ENCODE assay signal across 12 cellular contexts in the genomic region with DNA sequence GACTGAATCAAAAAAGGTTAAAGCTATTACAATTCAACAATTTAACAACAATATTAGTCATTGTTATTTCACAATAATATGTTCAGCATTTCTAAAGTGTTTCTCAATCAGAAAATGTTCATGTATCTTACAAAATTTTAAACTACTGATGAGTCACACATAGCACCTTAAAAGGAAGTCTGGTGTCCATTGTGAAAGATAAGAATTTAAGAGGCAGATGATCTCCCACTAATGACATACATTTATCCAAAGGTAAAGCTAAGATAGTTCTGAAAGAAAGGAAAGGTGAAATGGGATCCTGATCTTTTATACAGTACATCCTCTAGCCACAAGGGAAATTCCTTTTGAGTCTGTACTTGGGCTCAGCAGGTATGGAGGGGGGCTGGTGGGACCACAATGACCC.
DNase-seq lines count a peak whose midpoint lies in the region; ATAC-seq and TF ChIP-seq lines count a peak whose summit lies in the region.
"Had no signal": no experiment of that assay in that cellular context is flagged by ENCODE, and none has a peak within 500 bp of the region (broad histone marks: within the 10 kb centered on the region; RNA-seq: fewer than 3 reads in every experiment).

No MANE protein-coding gene starts in this region.

- peak overlapping the region; percentile 48 for H2BK120ac ChIP-seq in trophoblast cell (ENCODE audit: insufficient read depth, low read length, poor library complexity)

- intact Hi-C loops in CD4-positive, alpha-beta T cell (cut with DNase I, micrococcal nuclease), result no loop called here

- H2AK5ac ChIP-seq in trophoblast cell (ENCODE audit: low read length), result no peak overlapping the region

- H2BK5ac ChIP-seq in trophoblast cell (ENCODE audit: low read depth, low read length, poor library complexity), result peak overlapping the region; percentile 18

- ATAC-seq in CD4-positive, alpha-beta T cell (ENCODE audit: poor library complexity), result no peak

- H3K79me2 ChIP-seq in trophoblast cell (ENCODE audit: control insufficient read depth, insufficient read depth, low read length, poor library complexity), result peaks cover 3% of the 10 kb centered on the region

- H3K79me1 ChIP-seq in trophoblast cell (ENCODE audit: low read length), result peaks cover 26% of the 10 kb centered on the region

- no peak overlapping the region for H3K23ac ChIP-seq in trophoblast cell (ENCODE audit: low read length)

- H3K9me3 ChIP-seq in CD4-positive, alpha-beta T cell (ENCODE audit: control insufficient read depth, low read length), result no peaks in the 10 kb centered on the region
- H3K9me3 ChIP-seq in trophoblast cell (ENCODE audit: insufficient read depth, low read depth, low read length), result no peaks in the 10 kb centered on the region
- H3K9me3 ChIP-seq: psoas muscle had no signal

- H3K36me3 Mint-ChIP-seq in CD4-positive, alpha-beta T cell (ENCODE audit: low read depth), result peaks cover 45% of the 10 kb centered on the region
- no peaks in the 10 kb centered on the region for H3K36me3 Mint-ChIP-seq in immature natural killer cell

- H4K12ac ChIP-seq in trophoblast cell (ENCODE audit: low read depth, low read length), result no peak overlapping the region

- POLR2A ChIA-PET in CD4-positive, alpha-beta T cell (lab: Charles Lee), result no interaction called here

- H3K27ac ChIP-seq in CD4-positive, alpha-beta T cell (ENCODE audit: low read depth, low read length), result no peak overlapping the region
- H3K27ac ChIP-seq in trophoblast cell (ENCODE audit: low read depth, low read length), result peak overlapping the region; percentile 94
- H3K27ac ChIP-seq: psoas muscle had no signal

- no peak overlapping the region for H4K8ac ChIP-seq in trophoblast cell (ENCODE audit: low read depth, low read length)

- TF ChIP-seq CTCF in CD4-positive, alpha-beta T cell (IDR thresholded peaks at IDR 0.05), result no peak
- TF ChIP-seq CTCF in epithelial cell of proximal tubule (conservative IDR thresholded peaks at IDR 0.05; ENCODE audit: low read depth, low read length), result no peak

- no peak overlapping the region for H3K9ac ChIP-seq in trophoblast cell (ENCODE audit: low read length)

- no peaks in the 10 kb centered on the region for H3K27me3 Mint-ChIP-seq in CD4-positive, alpha-beta T cell
- H3K27me3 Mint-ChIP-seq in immature natural killer cell (ENCODE audit: low read depth in 3 of 3), result no peaks in the 10 kb centered on the region

- H3K9me3 Mint-ChIP-seq in CD4-positive, alpha-beta T cell, result peaks cover 2% of the 10 kb centered on the region
- H3K9me3 Mint-ChIP-seq in immature natural killer cell, result no peaks in the 10 kb centered on the region

- no peaks in the 10 kb centered on the region for H3K27me3 ChIP-seq in CD4-positive, alpha-beta T cell (ENCODE audit: control insufficient read depth, insufficient read depth, low read length)
- H3K27me3 ChIP-seq in trophoblast cell (ENCODE audit: insufficient read depth, low read length), result no peaks in the 10 kb centered on the region
- H3K27me3 ChIP-seq: dorsolateral prefrontal cortex had no signal

- CTCF ChIA-PET in CD4-positive, alpha-beta T cell (lab: Charles Lee), result interaction anchor here (1.5 kb wide), 1 partner anchor 80 kb away, joined by 9 read pairs; a partner anchor contains a TSS

- H2AFZ ChIP-seq in trophoblast cell (ENCODE audit: insufficient read depth, low read length, poor library complexity), result no peak overlapping the region

- H3K4me3 Mint-ChIP-seq in CD4-positive, alpha-beta T cell, result no peak overlapping the region
- H3K4me3 Mint-ChIP-seq in immature natural killer cell, result no peak overlapping the region

- peaks cover 20 to 33% of the 10 kb centered on the region in 2 experiments for H3K4me1 ChIP-seq in trophoblast cell (ENCODE audit: control insufficient read depth in 1 of 2, insufficient read depth in 2 of 2, low read length in 2 of 2)

- no peak for DNase-seq in CD4-positive, alpha-beta T cell
- DNase-seq in OCI-M1 (lab: John Stamatoyannopoulos, UW) (peak; percentile 46), epithelial cell of proximal tubule (ENCODE audit: low read depth) (peak; percentile 89), trophoblast cell (peak; percentile 50 to 93), NCI-H1436 (lab: John Stamatoyannopoulos, UW) (no peak), immature natural killer cell (no peak), T-helper 9 cell (no peak), H4 (ENCODE audit: low spot score) (no peak)
- DNase-seq: dorsolateral prefrontal cortex, MM.1S, psoas muscle, T1000 had no signal

- peak overlapping the region; percentile 8 for H3K4ac ChIP-seq in trophoblast cell (ENCODE audit: low read depth, low read length)

- peak overlapping the region; percentile 83 for H3K27ac Mint-ChIP-seq in CD4-positive, alpha-beta T cell
- H3K27ac Mint-ChIP-seq in immature natural killer cell, result peak overlapping the region in 3 of 6 donors; percentile 37 to 65 (median 51)

- no peak overlapping the region for H3K4me3 ChIP-seq in epithelial cell of proximal tubule (ENCODE audit: low read depth, low read length)
- no peak overlapping the region for H3K4me3 ChIP-seq in trophoblast cell (ENCODE audit: low read depth, low read length)
- H3K4me3 ChIP-seq: dorsolateral prefrontal cortex, psoas muscle had no signal

- peak overlapping the region; percentile 21 for H2BK12ac ChIP-seq in trophoblast cell (ENCODE audit: low read length)

- no peak overlapping the region for H3K4me2 ChIP-seq in trophoblast cell (ENCODE audit: low read length)

- peaks cover 95% of the 10 kb centered on the region for H3K4me1 Mint-ChIP-seq in CD4-positive, alpha-beta T cell (ENCODE audit: low read depth)
- H3K4me1 Mint-ChIP-seq in immature natural killer cell, result peaks cover 73 to 81% of the 10 kb centered on the region in 2 donors

- no peak overlapping the region for H4K91ac ChIP-seq in trophoblast cell (ENCODE audit: low read depth, low read length)

- no peak overlapping the region for H3K14ac ChIP-seq in trophoblast cell (ENCODE audit: low read length)

- no peak overlapping the region for H3K18ac ChIP-seq in trophoblast cell (ENCODE audit: low read length)

- no peaks in the 10 kb centered on the region for H3K36me3 ChIP-seq in trophoblast cell (ENCODE audit: control insufficient read depth in 1 of 2, insufficient read depth in 2 of 2, low read length in 2 of 2)

Comparison
In these comparisons a context has a peak if more than half of its experiments do, and no peak if none do; other contexts are left out.
1. DNase-seq: peak in OCI-M1 (single experiment), epithelial cell of proximal tubule (single experiment) and trophoblast cell (2 of 2); none in CD4-positive, alpha-beta T cell (0 of 10), NCI-H1436 (single experiment), immature natural killer cell (0 of 3), T-helper 9 cell (single experiment) and H4 (single experiment).